11 cellular contexts compared by ENCODE assay signal in the genomic region with DNA sequence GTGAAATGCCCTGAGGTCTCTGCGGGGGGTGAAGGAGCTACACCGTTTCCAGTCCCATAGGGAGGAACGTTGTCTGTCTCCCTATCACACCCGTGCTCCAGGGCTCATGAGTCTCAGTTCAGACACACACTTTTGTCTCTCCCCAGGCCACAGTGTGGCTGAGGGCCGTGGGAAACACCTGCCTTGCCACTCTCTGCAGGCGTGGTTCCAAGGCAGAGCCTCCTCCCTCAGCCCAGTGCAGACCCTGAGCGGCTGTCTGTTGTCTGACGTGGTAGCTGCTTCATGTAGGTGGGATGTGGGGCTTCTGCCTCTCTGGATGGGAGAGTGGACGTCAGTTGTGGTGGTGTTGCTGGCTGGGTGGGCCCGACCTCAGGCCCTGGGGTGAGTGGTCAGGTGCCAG. TPM values are rescaled to one million over a fixed set of nuclear protein-coding genes. Genes with fewer than 3 reads are reported as not detected.
A peak's percentile ranks its signal among the peaks of the same experiment; 100 is the strongest.
DNase-seq lines count a peak whose midpoint lies in the region; ATAC-seq, FAIRE-seq and TF ChIP-seq lines count a peak whose summit lies in the region.
"Not testable (repeated sequence)": the region's sequence is repeated elsewhere in the genome, so short reads cannot be mapped to it uniquely, and the experiment has no call there.
"Had no signal": no experiment of that assay in that cellular context is flagged by ENCODE, and none has a peak within 500 bp of the region (broad histone marks: within the 10 kb centered on the region; RNA-seq: fewer than 3 reads in every experiment).

No MANE protein-coding gene starts in this region.

- peak overlapping the region; percentile 45 for H3K9ac ChIP-seq in Loucy (ENCODE audit: low read depth, low read length, poor library complexity, severe bottlenecking)

- POLR2A ChIA-PET in CD8-positive, alpha-beta T cell (lab: Charles Lee) = not testable (repeated sequence)

- TF ChIP-seq POLR2A in GM12891 (IDR thresholded peaks at IDR 0.05; ENCODE audit: low read depth, low read length) = not testable (repeated sequence)

- not testable (repeated sequence) for H3K9me3 ChIP-seq in CD8-positive, alpha-beta T cell (ENCODE audit: low read length); Loucy (ENCODE audit: insufficient read depth, low read depth, low read length); upper lobe of right lung

- H3F3A ChIP-seq in Loucy (ENCODE audit: low read depth) = not testable (repeated sequence)

- peak; percentile 44 for ATAC-seq in CD8-positive, alpha-beta T cell
- ATAC-seq in HG02610 (IDR thresholded peaks at IDR 0.05; ENCODE audit: unreplicated experiment) = peak; percentile 33
- ATAC-seq in activated CD8-positive, alpha-beta memory T cell treated with anti-CD3 and anti-CD28 coated beads, Interleukin-2, amount 10 ng/mL, durations not matched to agents 7 days and 5 days = peak; percentile 16
- peak; percentile 42 for ATAC-seq in esophagus mucosa
- ATAC-seq in natural killer cell treated with Interleukin-12 subunit alpha and Interleukin-12 subunit beta and Interleukin-15 and Interleukin-18, amount 100 ng/mL, for 72 hours = peak; percentile 24 to 63
- ATAC-seq in upper lobe of right lung = peak; percentile 12

- intact Hi-C loops in CD8-positive, alpha-beta T cell (cut with DNase I, micrococcal nuclease); upper lobe of right lung (cut with DNase I): not testable (repeated sequence)

- H3K27ac ChIP-seq in CD8-positive, alpha-beta T cell (ENCODE audit: low read depth, low read length); upper lobe of right lung: not testable (repeated sequence)

- FAIRE-seq in GM12891 (lab: Jason Lieb, UNC) = peak; percentile 40

- H3K36me3 Mint-ChIP-seq in CD8-positive, alpha-beta T cell; activated CD8-positive, alpha-beta memory T cell treated with anti-CD3 and anti-CD28 coated beads, Interleukin-2, amount 10 ng/mL, durations not matched to agents 7 days and 5 days; natural killer cell treated with Interleukin-12 subunit alpha and Interleukin-12 subunit beta and Interleukin-15 and Interleukin-18, amount 100 ng/mL, for 72 hours: not testable (repeated sequence)

- not testable (repeated sequence) for H3K9me3 Mint-ChIP-seq in CD8-positive, alpha-beta T cell; activated CD8-positive, alpha-beta memory T cell treated with anti-CD3 and anti-CD28 coated beads, Interleukin-2, amount 10 ng/mL, durations not matched to agents 7 days and 5 days (ENCODE audit: low read depth); natural killer cell treated with Interleukin-12 subunit alpha and Interleukin-12 subunit beta and Interleukin-15 and Interleukin-18, amount 100 ng/mL, for 72 hours

- not testable (repeated sequence) for TF ChIP-seq CTCF in CD8-positive, alpha-beta T cell (IDR thresholded peaks at IDR 0.05); Loucy (conservative IDR thresholded peaks at IDR 0.05; ENCODE audit: low read length); upper lobe of right lung (IDR thresholded peaks at IDR 0.05)

- H3K27me3 ChIP-seq in CD8-positive, alpha-beta T cell (ENCODE audit: insufficient read depth, low read length); Loucy (ENCODE audit: insufficient read depth, low read length, poor library complexity, severe bottlenecking); upper lobe of right lung: not testable (repeated sequence)

- not testable (repeated sequence) for H4K20me1 ChIP-seq in Loucy (ENCODE audit: insufficient read depth, low read length, poor library complexity, severe bottlenecking)

- not testable (repeated sequence) for H3K4me1 ChIP-seq in CD8-positive, alpha-beta T cell (ENCODE audit: insufficient read depth, low read length); upper lobe of right lung
- peaks cover 47% of the 10 kb centered on the region for H3K4me1 ChIP-seq in Loucy (ENCODE audit: insufficient read depth, low read length, poor library complexity, severe bottlenecking)

- not testable (repeated sequence) for H2AFZ ChIP-seq in Loucy (ENCODE audit: low read length)

- H3K36me3 ChIP-seq in CD8-positive, alpha-beta T cell (ENCODE audit: insufficient read depth, low read length); Loucy (ENCODE audit: insufficient read depth, low read length); upper lobe of right lung: not testable (repeated sequence)

- not testable (repeated sequence) for H3K79me2 ChIP-seq in Loucy (ENCODE audit: insufficient read depth, low read length)

- peaks cover 25% of the 10 kb centered on the region for H3K27me3 Mint-ChIP-seq in CD8-positive, alpha-beta T cell (ENCODE audit: low read depth)
- H3K27me3 Mint-ChIP-seq in activated CD8-positive, alpha-beta memory T cell treated with anti-CD3 and anti-CD28 coated beads, Interleukin-2, amount 10 ng/mL, durations not matched to agents 7 days and 5 days = peaks cover 27% of the 10 kb centered on the region
- H3K27me3 Mint-ChIP-seq in natural killer cell treated with Interleukin-12 subunit alpha and Interleukin-12 subunit beta and Interleukin-15 and Interleukin-18, amount 100 ng/mL, for 72 hours = not testable (repeated sequence)

- peak overlapping the region; percentile 30 for H3K4me2 ChIP-seq in Loucy (ENCODE audit: low read depth, low read length, poor library complexity, severe bottlenecking)

- not testable (repeated sequence) for H3K4me1 Mint-ChIP-seq in CD8-positive, alpha-beta T cell (ENCODE audit: low read depth); activated CD8-positive, alpha-beta memory T cell treated with anti-CD3 and anti-CD28 coated beads, Interleukin-2, amount 10 ng/mL, durations not matched to agents 7 days and 5 days
- H3K4me1 Mint-ChIP-seq in natural killer cell treated with Interleukin-12 subunit alpha and Interleukin-12 subunit beta and Interleukin-15 and Interleukin-18, amount 100 ng/mL, for 72 hours (ENCODE audit: low read depth in 2 of 2) = peaks cover 30 to 41% of the 10 kb centered on the region in 2 donors

- CTCF ChIA-PET in CD8-positive, alpha-beta T cell (lab: Charles Lee); activated CD8-positive, alpha-beta memory T cell treated with anti-CD3 and anti-CD28 coated beads, Interleukin-2, amount 10 ng/mL, durations not matched to agents 7 days and 5 days (lab: Charles Lee): not testable (repeated sequence)

- H3K4me3 Mint-ChIP-seq in CD8-positive, alpha-beta T cell; activated CD8-positive, alpha-beta memory T cell treated with anti-CD3 and anti-CD28 coated beads, Interleukin-2, amount 10 ng/mL, durations not matched to agents 7 days and 5 days: not testable (repeated sequence)
- H3K4me3 Mint-ChIP-seq in natural killer cell treated with Interleukin-12 subunit alpha and Interleukin-12 subunit beta and Interleukin-15 and Interleukin-18, amount 100 ng/mL, for 72 hours = peak overlapping the region; percentile 74

- H3K9me2 ChIP-seq in Loucy (replicated peaks; ENCODE audit: low read depth, low read length) = not testable (repeated sequence)

- not testable (repeated sequence) for H3K4me3 ChIP-seq in CD8-positive, alpha-beta T cell (ENCODE audit: low read depth, low read length); Loucy (ENCODE audit: low read length, poor library complexity, severe bottlenecking); upper lobe of right lung

- not testable (repeated sequence) for DNase-seq in CD8-positive, alpha-beta T cell; GM12891 (ENCODE audit: insufficient read length, low spot score); activated CD8-positive, alpha-beta memory T cell treated with anti-CD3 and anti-CD28 coated beads, Interleukin-2, amount 10 ng/mL, durations not matched to agents 7 days and 5 days; natural killer cell treated with Interleukin-12 subunit alpha and Interleukin-12 subunit beta and Interleukin-15 and Interleukin-18, amount 100 ng/mL, for 72 hours (ENCODE audit: low spot score); upper lobe of right lung

- H3K27ac Mint-ChIP-seq in CD8-positive, alpha-beta T cell; activated CD8-positive, alpha-beta memory T cell treated with anti-CD3 and anti-CD28 coated beads, Interleukin-2, amount 10 ng/mL, durations not matched to agents 7 days and 5 days: not testable (repeated sequence)
- H3K27ac Mint-ChIP-seq in natural killer cell treated with Interleukin-12 subunit alpha and Interleukin-12 subunit beta and Interleukin-15 and Interleukin-18, amount 100 ng/mL, for 72 hours = peak overlapping the region in 1 of 2 donors; percentile 75

RNA-seq across cellular contexts. Expression of gene LILRB1, which starts 6.1 kb away (rescaled TPM):
- total RNA-seq in CD8-positive, alpha-beta T cell = 1 to 10 TPM in 1 of 2 experiments, under 1 TPM in 1; 0.87 to 1.6 TPM
- 56.9 TPM for polyA plus RNA-seq in GM12891 (2012; ENCODE audit: low read depth, missing spikeins)
- total RNA-seq in activated CD8-positive, alpha-beta memory T cell treated with anti-CD3 and anti-CD28 coated beads, Interleukin-2, amount 10 ng/mL, durations not matched to agents 7 days and 5 days = 1 to 10 TPM; 3.0 to 4.0 TPM
- total RNA-seq in esophagus mucosa (1.3 TPM), upper lobe of right lung (23.6 TPM)
- 10 to 100 TPM; 17.2 to 22.7 TPM for total RNA-seq in natural killer cell treated with Interleukin-12 subunit alpha and Interleukin-12 subunit beta and Interleukin-15 and Interleukin-18, amount 100 ng/mL, for 72 hours
- total RNA-seq: CD4-positive, CD25-positive, alpha-beta regulatory T cell; SJSA1 had no signal

RNA-seq across cellular contexts. Expression of gene LILRA1, which starts 30.8 kb away (rescaled TPM):
- not detected for total RNA-seq in CD8-positive, alpha-beta T cell
- 0.95 TPM for polyA plus RNA-seq in GM12891 (2012; ENCODE audit: low read depth, missing spikeins)
- not detected for total RNA-seq in activated CD8-positive, alpha-beta memory T cell treated with anti-CD3 and anti-CD28 coated beads, Interleukin-2, amount 10 ng/mL, durations not matched to agents 7 days and 5 days
- total RNA-seq in esophagus mucosa (0.16 TPM), upper lobe of right lung (4.7 TPM)
- under 1 TPM in 1 of 2 donors, not detected in 1; 0.31 TPM for total RNA-seq in natural killer cell treated with Interleukin-12 subunit alpha and Interleukin-12 subunit beta and Interleukin-15 and Interleukin-18, amount 100 ng/mL, for 72 hours
- total RNA-seq: CD4-positive, CD25-positive, alpha-beta regulatory T cell; OCI-LY7; SJSA1 had no signal

RNA-seq across cellular contexts. Expression of gene LILRB4, which starts 38.6 kb away (rescaled TPM):
- under 1 TPM in 1 of 2 experiments, not detected in 1; 0.46 TPM for total RNA-seq in CD8-positive, alpha-beta T cell
- polyA plus RNA-seq in GM12891 (2012; ENCODE audit: low read depth, missing spikeins) = 7.3 TPM
- not detected for total RNA-seq in activated CD8-positive, alpha-beta memory T cell treated with anti-CD3 and anti-CD28 coated beads, Interleukin-2, amount 10 ng/mL, durations not matched to agents 7 days and 5 days
- total RNA-seq in esophagus mucosa (0.48 TPM), upper lobe of right lung (29.8 TPM)
- not detected for total RNA-seq in natural killer cell treated with Interleukin-12 subunit alpha and Interleukin-12 subunit beta and Interleukin-15 and Interleukin-18, amount 100 ng/mL, for 72 hours
- total RNA-seq: CD4-positive, CD25-positive, alpha-beta regulatory T cell; SJSA1 had no signal
- polyA plus RNA-seq: CD4-positive, CD25-positive, alpha-beta regulatory T cell had no signal

RNA-seq across cellular contexts. Expression of gene LILRA2, which starts 50.6 kb away (rescaled TPM):
- not detected for total RNA-seq in CD8-positive, alpha-beta T cell
- 2.7 TPM for polyA plus RNA-seq in GM12891 (2012; ENCODE audit: low read depth, missing spikeins)
- under 1 TPM in 1 of 2 experiments, not detected in 1; 0.14 TPM for total RNA-seq in activated CD8-positive, alpha-beta memory T cell treated with anti-CD3 and anti-CD28 coated beads, Interleukin-2, amount 10 ng/mL, durations not matched to agents 7 days and 5 days
- total RNA-seq in esophagus mucosa (not detected), upper lobe of right lung (15.4 TPM)
- total RNA-seq in natural killer cell treated with Interleukin-12 subunit alpha and Interleukin-12 subunit beta and Interleukin-15 and Interleukin-18, amount 100 ng/mL, for 72 hours = 1 to 10 TPM in 1 of 2 donors, not detected in 1; 2.5 TPM
- total RNA-seq: CD4-positive, CD25-positive, alpha-beta regulatory T cell; SJSA1 had no signal

Comparison
In these comparisons a context has a peak if more than half of its experiments do, and no peak if none do; other contexts are left out.
1. RNA of gene LILRB4, which starts 38.6 kb away (total RNA-seq): 29.8 TPM in upper lobe of right lung (single experiment); 0.48 TPM in esophagus mucosa (single experiment), 0.46 TPM in CD8-positive, alpha-beta T cell, not detected in activated CD8-positive, alpha-beta memory T cell treated with anti-CD3 and anti-CD28 coated beads, Interleukin-2, amount 10 ng/mL, durations not matched to agents 7 days and 5 days and not detected in natural killer cell treated with Interleukin-12 subunit alpha and Interleukin-12 subunit beta and Interleukin-15 and Interleukin-18, amount 100 ng/mL, for 72 hours; every median in the first group is over 10 times any median in the second.
2. Peak in every context shown above with its lines, with median percentiles within 50 percentile points of each other: ATAC-seq.